9 cellular contexts compared by ENCODE assay signal in genomic region chr6:106089981-106090380, GRCh38. TPM values are rescaled to one million over a fixed set of nuclear protein-coding genes. Genes with fewer than 3 reads are reported as not detected.
A peak's percentile ranks its signal among the peaks of the same experiment; 100 is the strongest.
DNase-seq lines count a peak whose midpoint lies in the region; ATAC-seq and TF ChIP-seq lines count a peak whose summit lies in the region.
"Had no signal": no experiment of that assay in that cellular context is flagged by ENCODE, and none has a peak within 500 bp of the region (broad histone marks: within the 10 kb centered on the region; RNA-seq: fewer than 3 reads in every experiment).

No MANE protein-coding gene starts in this region.

- no peak for TF ChIP-seq CTCF in colonic mucosa (IDR thresholded peaks at IDR 0.05)

- H3K9me3 ChIP-seq in colonic mucosa, result no peaks in the 10 kb centered on the region

- peak; percentile 19 for DNase-seq in DMS 273 (lab: John Stamatoyannopoulos, UW; ENCODE audit: unreplicated experiment)
- no peak for DNase-seq in DMS 273 treated with DMSO at 0.1 percent for 48 hours (lab: John Stamatoyannopoulos, UW)
- peak; percentile 58 to 84 for DNase-seq in NOMO-1 (lab: John Stamatoyannopoulos, UW; ENCODE audit: unreplicated experiment in 2 of 2)
- no peak for DNase-seq in colonic mucosa
- DNase-seq in OCI-M2 (lab: John Stamatoyannopoulos, UW; ENCODE audit: unreplicated experiment), result no peak

- no peaks in the 10 kb centered on the region for H3K36me3 ChIP-seq in colonic mucosa

- intact Hi-C loops in colonic mucosa (cut with DNase I), result loop anchor here (5.0 to 10.0 kb wide), 6 partner anchors 95 to 605 kb away; no protein-coding TSS in a partner anchor

- H3K4me1 ChIP-seq in colonic mucosa, result peaks cover 5% of the 10 kb centered on the region

- H3K4me3 ChIP-seq in colonic mucosa, result peak overlapping the region; percentile 41
- H3K4me3 ChIP-seq in skin epidermis, result peak overlapping the region; percentile 44 to 73 (median 59)

- H3K27ac ChIP-seq in colonic mucosa (peak overlapping the region; percentile 26), skin epidermis (peak overlapping the region in 15 of 21 experiments; percentile 12 to 93 (median 87))
- H3K27ac ChIP-seq: 22Rv1 had no signal

- H3K27me3 ChIP-seq in colonic mucosa, result no peaks in the 10 kb centered on the region

- no peak overlapping the region for H3K9ac ChIP-seq in colonic mucosa (ENCODE audit: low read depth in 2 of 2, low read length in 2 of 2)

- ATAC-seq in GM21737 (IDR thresholded peaks at IDR 0.05; ENCODE audit: unreplicated experiment), result no peak
- no peak for ATAC-seq in HG02642 (IDR thresholded peaks at IDR 0.05; ENCODE audit: poor library complexity, unreplicated experiment)

RNA-seq across cellular contexts. Expression of gene PRDM1, which starts 3.8 kb away (rescaled TPM):
- 10 to 100 TPM in 1 of 2 donors, 1 to 10 TPM in 1; 7.2 to 17.6 TPM for total RNA-seq in colonic mucosa

Comparison
In these comparisons a context has a peak if more than half of its experiments do, and no peak if none do; other contexts are left out.
1. DNase-seq: peak in DMS 273 (single experiment) and NOMO-1 (2 of 2); none in DMS 273 treated with DMSO at 0.1 percent for 48 hours (single experiment), colonic mucosa (single experiment) and OCI-M2 (single experiment).